9 cellular contexts compared by ENCODE assay signal in genomic region chr2:160278101-160278888, GRCh38.
DNase-seq lines count a peak whose midpoint lies in the region; ATAC-seq and TF ChIP-seq lines count a peak whose summit lies in the region.
"Had no signal": no experiment of that assay in that cellular context is flagged by ENCODE, and none has a peak within 500 bp of the region (broad histone marks: within the 10 kb centered on the region; RNA-seq: fewer than 3 reads in every experiment).

No MANE protein-coding gene starts in this region.

- H3K27ac ChIP-seq in left lung (peak overlapping the region in 1 of 2 donors; percentile 42), substantia nigra (ENCODE audit: low read depth, low read length, poor library complexity, severe bottlenecking) (no peak overlapping the region)

- TF ChIP-seq CTCF in left lung (IDR thresholded peaks at IDR 0.05) = no peak

- no peaks in the 10 kb centered on the region for H3K9me3 ChIP-seq in left lung

- peaks cover 0 to 91% of the 10 kb centered on the region in 2 donors for H3K36me3 ChIP-seq in left lung

- H3K4me1 ChIP-seq in left lung = peaks cover 20 to 36% of the 10 kb centered on the region in 2 donors

- H3K4me3 ChIP-seq in left lung = no peak overlapping the region

- ATAC-seq in GM19463 (IDR thresholded peaks at IDR 0.05; ENCODE audit: unreplicated experiment) = peak; percentile 89
- ATAC-seq in HG03460 (IDR thresholded peaks at IDR 0.05; ENCODE audit: unreplicated experiment) = peak; percentile 63
- peak; percentile 26 for ATAC-seq in left lung
- no peak for ATAC-seq in GM19467 (IDR thresholded peaks at IDR 0.05; ENCODE audit: unreplicated experiment)

- H3K27me3 ChIP-seq in left lung = no peaks in the 10 kb centered on the region

- DNase-seq in COR-L47 (lab: John Stamatoyannopoulos, UW) (peak; percentile 64), left lung (no peak), substantia nigra (lab: John Stamatoyannopoulos, UW) (no peak), globus pallidus (ENCODE audit: low spot score) (no peak)
- no peak for DNase-seq in activated CD4-positive, alpha-beta T cell treated with anti-CD3 and anti-CD28 coated beads, Interleukin-2, amount 50 U/mL, for 48 hours
- DNase-seq: NCI-H187 had no signal

- intact Hi-C loops in left lung (cut with DNase I) = no loop called here
